ENCODE assay signal across 8 cellular contexts in the genomic region with DNA sequence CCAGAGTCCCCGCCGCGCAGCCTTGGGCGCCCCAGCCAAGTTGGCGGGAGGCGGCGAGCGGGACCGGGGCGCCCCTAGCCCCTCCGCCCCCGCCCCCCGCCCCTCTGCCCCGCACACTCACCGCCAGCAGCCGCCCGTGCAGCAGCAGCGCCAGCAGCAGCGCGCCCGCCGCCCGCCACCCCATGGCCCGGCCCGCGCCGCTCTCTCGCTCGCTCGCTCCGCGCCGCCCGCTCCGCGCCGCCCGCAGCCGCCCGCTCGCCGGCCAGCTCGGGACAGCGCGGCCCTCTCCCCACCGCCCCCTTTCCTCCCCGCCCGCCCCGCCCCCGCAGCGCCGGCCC. TPM values are rescaled to one million over a fixed set of nuclear protein-coding genes. Genes with fewer than 3 reads are reported as not detected.
DNase-seq lines count a peak whose midpoint lies in the region; ATAC-seq, FAIRE-seq and TF ChIP-seq lines count a peak whose summit lies in the region.

A gene (minus strand): TSS at position 277 of the 338 bp plus-strand sequence. CDS start 93 bp downstream, at position 184.

- TF ChIP-seq POLR2A in breast epithelium (IDR thresholded peaks at IDR 0.05) (no peak), right lobe of liver (IDR thresholded peaks at IDR 0.05) (no peak)

- peaks cover 5% of the 10 kb centered on the region for H3K4me1 Mint-ChIP-seq in activated CD8-positive, alpha-beta memory T cell treated with anti-CD3 and anti-CD28 coated beads, Interleukin-2, amount 10 ng/mL, durations not matched to agents 7 days and 5 days

- TF ChIP-seq CTCF in breast epithelium (IDR thresholded peaks at IDR 0.05) (no peak), right lobe of liver (IDR thresholded peaks at IDR 0.05) (no peak), GM10248 (IDR thresholded peaks at IDR 0.05; ENCODE audit: control extremely low read depth, extremely low read depth, low read depth, missing control alignments) (no peak)

- peaks cover 29 to 32% of the 10 kb centered on the region in 2 donors for H3K4me1 ChIP-seq in breast epithelium
- peaks cover 0 to 4% (median 0%) of the 10 kb centered on the region in 4 donors for H3K4me1 ChIP-seq in right lobe of liver
- H3K4me1 ChIP-seq in thymus (ENCODE audit: control insufficient read depth, insufficient read depth, low read length), result no peaks in the 10 kb centered on the region

- intact Hi-C loops in breast epithelium (cut with DNase I; ENCODE audit: low total_unique reads) (no loop called here), right lobe of liver (cut with DNase I) (no loop called here)

- H3K27me3 Mint-ChIP-seq in activated CD8-positive, alpha-beta memory T cell treated with anti-CD3 and anti-CD28 coated beads, Interleukin-2, amount 10 ng/mL, durations not matched to agents 7 days and 5 days, result peaks cover 45% of the 10 kb centered on the region

- FAIRE-seq in GM19239 (lab: Jason Lieb, UNC), result no peak

- H3K36me3 ChIP-seq in breast epithelium, result no peaks in the 10 kb centered on the region
- H3K36me3 ChIP-seq in right lobe of liver, result no peaks in the 10 kb centered on the region
- H3K36me3 ChIP-seq in thymus (ENCODE audit: control insufficient read depth, insufficient read depth), result no peaks in the 10 kb centered on the region

- H3K9me3 ChIP-seq in breast epithelium, result no peaks in the 10 kb centered on the region
- no peaks in the 10 kb centered on the region for H3K9me3 ChIP-seq in right lobe of liver
- no peaks in the 10 kb centered on the region for H3K9me3 ChIP-seq in thymus (ENCODE audit: control insufficient read depth)

- CTCF ChIA-PET in activated CD8-positive, alpha-beta memory T cell treated with anti-CD3 and anti-CD28 coated beads, Interleukin-2, amount 10 ng/mL, durations not matched to agents 7 days and 5 days (lab: Charles Lee), result no interaction called here
- CTCF ChIA-PET in GM10248 (lab: Yijun Ruan, JAX), result no interaction called here

- 0% methylated on average over 4 of the region's 52 CpGs for WGBS in right lobe of liver (ENCODE audit: insufficient coverage, low coverage, low lambda C conversion rate, missing lambda C conversion rate)
- 2% methylated on average over 45 of the region's 52 CpGs for WGBS in thymus

- no peaks in the 10 kb centered on the region for H3K27me3 ChIP-seq in breast epithelium
- no peaks in the 10 kb centered on the region for H3K27me3 ChIP-seq in right lobe of liver
- peaks cover 7% of the 10 kb centered on the region for H3K27me3 ChIP-seq in thymus (ENCODE audit: control insufficient read depth, insufficient read depth)

- peak within 1 kb of the TSS; percentile 88 to 94 for H3K27ac ChIP-seq in breast epithelium
- peak within 1 kb of the TSS in 1 of 3 donors; percentile 40 for H3K27ac ChIP-seq in right lobe of liver
- H3K27ac ChIP-seq in thymus (ENCODE audit: low read depth), result peak within 1 kb of the TSS; percentile 31

- H3K36me3 Mint-ChIP-seq in activated CD8-positive, alpha-beta memory T cell treated with anti-CD3 and anti-CD28 coated beads, Interleukin-2, amount 10 ng/mL, durations not matched to agents 7 days and 5 days, result peaks cover 3% of the 10 kb centered on the region

- POLR2A ChIA-PET in GM10248 (lab: Yijun Ruan, JAX), result no interaction called here

- no peak within 1 kb of the TSS for H3K27ac Mint-ChIP-seq in activated CD8-positive, alpha-beta memory T cell treated with anti-CD3 and anti-CD28 coated beads, Interleukin-2, amount 10 ng/mL, durations not matched to agents 7 days and 5 days

- no peaks in the 10 kb centered on the region for H3K9me3 Mint-ChIP-seq in activated CD8-positive, alpha-beta memory T cell treated with anti-CD3 and anti-CD28 coated beads, Interleukin-2, amount 10 ng/mL, durations not matched to agents 7 days and 5 days (ENCODE audit: low read depth)

- DNase-seq in activated CD8-positive, alpha-beta memory T cell treated with anti-CD3 and anti-CD28 coated beads, Interleukin-2, amount 10 ng/mL, durations not matched to agents 7 days and 5 days, result no peak
- no peak for DNase-seq in activated CD8-positive, alpha-beta memory T cell treated with anti-CD3 and anti-CD28 coated beads, Interleukin-2, amount 50 U/mL, for 48 hours
- DNase-seq in breast epithelium (ENCODE audit: low spot score in 2 of 2) (no peak), right lobe of liver (no peak), GM10248 (ENCODE audit: extremely low spot score) (no peak), GM19239 (ENCODE audit: insufficient read length, low spot score) (no peak)

- no peak for ATAC-seq in activated CD8-positive, alpha-beta memory T cell treated with anti-CD3 and anti-CD28 coated beads, Interleukin-2, amount 10 ng/mL, durations not matched to agents 7 days and 5 days
- ATAC-seq in right lobe of liver, result no peak
- ATAC-seq in GM19328 (IDR thresholded peaks at IDR 0.05; ENCODE audit: unreplicated experiment), result no peak

- H3K4me3 ChIP-seq in breast epithelium, result peak within 1 kb of the TSS; percentile 72 to 91 (median 86)
- H3K4me3 ChIP-seq in right lobe of liver, result peak within 1 kb of the TSS; percentile 50 to 58 (median 57)
- peak within 1 kb of the TSS; percentile 63 for H3K4me3 ChIP-seq in thymus (ENCODE audit: low read length)

- H3K4me3 Mint-ChIP-seq in activated CD8-positive, alpha-beta memory T cell treated with anti-CD3 and anti-CD28 coated beads, Interleukin-2, amount 10 ng/mL, durations not matched to agents 7 days and 5 days, result peak within 1 kb of the TSS; percentile 76

RNA-seq across cellular contexts. Expression of the gene that starts here (rescaled TPM):
- 1 to 10 TPM; 1.0 to 2.5 TPM for total RNA-seq in activated CD8-positive, alpha-beta memory T cell treated with anti-CD3 and anti-CD28 coated beads, Interleukin-2, amount 10 ng/mL, durations not matched to agents 7 days and 5 days
- total RNA-seq in breast epithelium, result 100 to 1,000 TPM in 1 of 3 donors, 10 to 100 TPM in 2; 48.3 to 219 (median 95.0) TPM
- total RNA-seq in right lobe of liver, result 10 to 100 TPM; 31.3 to 90.9 (median 43.7) TPM
- polyA plus RNA-seq in thymus, result 37.3 TPM

Comparison
In these comparisons a context has a peak if more than half of its experiments do, and no peak if none do; other contexts are left out.
1. RNA of the gene that starts here (total RNA-seq): 48.3 to 219 TPM in breast epithelium and 31.3 to 90.9 TPM in right lobe of liver; 1.0 to 2.5 TPM in activated CD8-positive, alpha-beta memory T cell treated with anti-CD3 and anti-CD28 coated beads, Interleukin-2, amount 10 ng/mL, durations not matched to agents 7 days and 5 days; every median in the first group is over 4 times any median in the second.
2. Peak in every context shown above with its lines, with median percentiles within 50 percentile points of each other: H3K4me3 ChIP-seq.